In genomic region chr21:28110074-28110473, GRCh38 we compare ENCODE assay signal across 16 cellular contexts.
"Had no signal": no experiment of that assay in that cellular context is flagged by ENCODE, and none has a peak within 500 bp of the region (broad histone marks: within the 10 kb centered on the region; RNA-seq: fewer than 3 reads in every experiment).

No MANE protein-coding gene starts in this region.

- H3K4me3 ChIP-seq: coronary artery, right atrium auricular region, tibial artery, upper lobe of left lung had no signal

- ATAC-seq: esophagus mucosa; left colon; naive thymus-derived CD4-positive, alpha-beta T cell; stimulated activated effector memory CD8-positive, alpha-beta T cell treated with anti-CD3 and anti-CD28 coated beads, Interleukin-12 subunit alpha, Interleukin-12 subunit beta, amount 100 ng/mL, for 72 hours; stimulated activated naive CD8-positive, alpha-beta T cell treated with anti-CD3 and anti-CD28 coated beads, Interleukin-15, Interleukin-2, amounts not matched to agents 100 U/mL and 50 U/mL, for 24 hours had no signal

- H3K9me3 ChIP-seq: neutrophil, right atrium auricular region, upper lobe of left lung had no signal

- H3K4me3 Mint-ChIP-seq: naive thymus-derived CD4-positive, alpha-beta T cell; stimulated activated effector memory CD8-positive, alpha-beta T cell treated with anti-CD3 and anti-CD28 coated beads, Interleukin-12 subunit alpha, Interleukin-12 subunit beta, amount 100 ng/mL, for 72 hours had no signal

- H3K4me1 Mint-ChIP-seq: naive thymus-derived CD4-positive, alpha-beta T cell; stimulated activated effector memory CD8-positive, alpha-beta T cell treated with anti-CD3 and anti-CD28 coated beads, Interleukin-12 subunit alpha, Interleukin-12 subunit beta, amount 100 ng/mL, for 72 hours had no signal

- DNase-seq: central memory CD4-positive, alpha-beta T cell; effector CD4-positive, alpha-beta T cell; foreskin fibroblast; left colon; mesendoderm; naive thymus-derived CD4-positive, alpha-beta T cell; stimulated activated CD4-positive, alpha-beta T cell treated with anti-CD3 and anti-CD28 coated beads, Interleukin-4, amount 100 ng/mL, for 1 hour; stimulated activated CD8-positive, alpha-beta memory T cell treated with anti-CD3 and anti-CD28 coated beads, Interleukin-4, amount 100 ng/mL, for 48 hours; stimulated activated naive CD8-positive, alpha-beta T cell treated with anti-CD3 and anti-CD28 coated beads, Interleukin-15, Interleukin-2, amounts not matched to agents 100 U/mL and 50 U/mL, for 24 hours; tibial artery; upper lobe of left lung had no signal

- H3K27ac Mint-ChIP-seq: naive thymus-derived CD4-positive, alpha-beta T cell; stimulated activated effector memory CD8-positive, alpha-beta T cell treated with anti-CD3 and anti-CD28 coated beads, Interleukin-12 subunit alpha, Interleukin-12 subunit beta, amount 100 ng/mL, for 72 hours had no signal

- H3K27me3 ChIP-seq: neutrophil, right atrium auricular region, tibial artery, upper lobe of left lung had no signal

- H3K36me3 ChIP-seq: neutrophil, right atrium auricular region, tibial artery, upper lobe of left lung had no signal

- H3K4me1 ChIP-seq: upper lobe of left lung had no signal

- H3K27ac ChIP-seq: coronary artery, neutrophil, tibial artery, upper lobe of left lung had no signal

- H3K36me3 Mint-ChIP-seq: naive thymus-derived CD4-positive, alpha-beta T cell; stimulated activated effector memory CD8-positive, alpha-beta T cell treated with anti-CD3 and anti-CD28 coated beads, Interleukin-12 subunit alpha, Interleukin-12 subunit beta, amount 100 ng/mL, for 72 hours had no signal
